ENCODE assay signal across 21 cellular contexts in the genomic region with DNA sequence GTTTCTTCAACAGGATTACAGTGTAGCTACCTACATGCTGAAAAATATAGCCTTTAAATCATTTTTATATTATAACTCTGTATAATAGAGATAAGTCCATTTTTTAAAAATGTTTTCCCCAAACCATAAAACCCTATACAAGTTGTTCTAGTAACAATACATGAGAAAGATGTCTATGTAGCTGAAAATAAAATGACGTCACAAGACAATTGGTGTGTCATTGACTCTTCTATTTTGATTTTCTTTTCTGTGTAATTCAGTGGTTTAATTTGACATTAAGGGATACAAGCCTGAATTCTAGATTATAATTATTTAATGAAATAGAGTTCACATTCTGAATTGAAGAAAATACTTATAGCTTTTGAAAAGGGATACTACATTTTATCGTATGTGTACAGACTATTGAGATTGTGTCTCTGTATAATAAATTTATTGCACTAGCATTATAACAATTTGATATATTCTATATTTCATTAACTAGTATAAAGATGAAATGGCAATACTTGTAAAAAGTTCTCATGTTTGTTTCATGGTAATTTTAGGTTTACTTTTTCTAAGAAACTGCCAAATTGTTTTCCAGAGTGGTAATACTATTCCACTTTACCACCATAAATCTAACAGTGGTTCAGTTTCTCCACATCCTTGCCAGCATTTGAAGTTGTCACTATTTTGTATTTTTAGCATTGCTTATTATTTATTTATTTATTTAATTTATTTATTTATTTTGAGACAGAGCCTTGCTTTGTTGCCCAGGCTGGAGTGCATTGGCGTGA.
"Had no signal": no experiment of that assay in that cellular context is flagged by ENCODE, and none has a peak within 500 bp of the region (broad histone marks: within the 10 kb centered on the region; RNA-seq: fewer than 3 reads in every experiment).

No MANE protein-coding gene starts in this region.

- DNase-seq: activated B cell treated with CpG ODN at 0.5 μM for 24 hours; activated CD4-positive, alpha-beta T cell treated with anti-CD3 and anti-CD28 coated beads for 1 hour; activated CD4-positive, alpha-beta T cell treated with anti-CD3 and anti-CD28 coated beads, Interleukin-2, amount 10 ng/mL, durations not matched to agents 24 days and 14 days; activated CD4-positive, alpha-beta T cell treated with anti-CD3 and anti-CD28 coated beads, Interleukin-2, amount 50 U/mL, for 48 hours; activated CD8-positive, alpha-beta memory T cell treated with anti-CD3 and anti-CD28 coated beads, Interleukin-2, amount 10 ng/mL, durations not matched to agents 7 days and 5 days; activated effector memory CD4-positive, alpha-beta T cell treated with anti-CD3 and anti-CD28 coated beads, Interleukin-2, amount 50 U/mL, for 16 hours; activated naive CD4-positive, alpha-beta T cell treated with Interleukin-2 at 50 U/mL for 16 hours; activated T-cell treated with anti-CD3 and anti-CD28 coated beads, Interleukin-2, amount 50 U/mL, for 24 hours; caudate nucleus; NCI-H1048; NCI-H146; NCI-H187 treated with DMSO at 0.1 percent for 48 hours; NCI-H2081 treated with DMSO at 0.1 percent for 48 hours; NCI-H446; NCI-H524; Peyer's patch; SHP77 treated with DMSO at 0.1 percent for 48 hours; T1000 had no signal

- FAIRE-seq: TTC549 had no signal

- ATAC-seq: activated CD8-positive, alpha-beta memory T cell treated with anti-CD3 and anti-CD28 coated beads, Interleukin-2, amount 10 ng/mL, durations not matched to agents 7 days and 5 days; activated naive CD4-positive, alpha-beta T cell treated with anti-CD3 and anti-CD28 coated beads, Interleukin-2, amount 50 U/mL, for 72 hours had no signal

- H3K9me3 Mint-ChIP-seq: activated B cell treated with CpG ODN at 0.5 μM for 24 hours; activated CD4-positive, alpha-beta T cell treated with anti-CD3 and anti-CD28 coated beads, Interleukin-2, amount 10 ng/mL, durations not matched to agents 24 days and 14 days; activated T-cell treated with anti-CD3 and anti-CD28 coated beads, Interleukin-2, amount 50 U/mL, for 24 hours; T-helper 1 cell treated with Interleukin-12 subunit alpha and Interleukin-12 subunit beta and Interleukin-4 antibody, amounts not matched to agents 30 μg/mL and 1 μg/mL, for 36 hours had no signal

- H3K27ac Mint-ChIP-seq: activated B cell treated with CpG ODN at 0.5 μM for 24 hours; activated CD4-positive, alpha-beta T cell treated with anti-CD3 and anti-CD28 coated beads, Interleukin-2, amount 10 ng/mL, durations not matched to agents 24 days and 14 days; activated CD8-positive, alpha-beta memory T cell treated with anti-CD3 and anti-CD28 coated beads, Interleukin-2, amount 10 ng/mL, durations not matched to agents 7 days and 5 days; activated naive CD4-positive, alpha-beta T cell treated with anti-CD3 and anti-CD28 coated beads, Interleukin-2, amount 50 U/mL, for 72 hours; activated T-cell treated with anti-CD3 and anti-CD28 coated beads, Interleukin-2, amount 50 U/mL, for 24 hours; T-helper 1 cell treated with Interleukin-12 subunit alpha and Interleukin-12 subunit beta and Interleukin-4 antibody, amounts not matched to agents 30 μg/mL and 1 μg/mL, for 36 hours had no signal

- H3K4me3 Mint-ChIP-seq: activated B cell treated with CpG ODN at 0.5 μM for 24 hours; activated CD4-positive, alpha-beta T cell treated with anti-CD3 and anti-CD28 coated beads, Interleukin-2, amount 10 ng/mL, durations not matched to agents 24 days and 14 days; activated CD8-positive, alpha-beta memory T cell treated with anti-CD3 and anti-CD28 coated beads, Interleukin-2, amount 10 ng/mL, durations not matched to agents 7 days and 5 days; activated T-cell treated with anti-CD3 and anti-CD28 coated beads, Interleukin-2, amount 50 U/mL, for 24 hours; T-helper 1 cell treated with Interleukin-12 subunit alpha and Interleukin-12 subunit beta and Interleukin-4 antibody, amounts not matched to agents 30 μg/mL and 1 μg/mL, for 36 hours had no signal
